Comparison of ENCODE assay signal across 24 cellular contexts in genomic region chr2:193566276-193566675, GRCh38.
"Had no signal": no experiment of that assay in that cellular context is flagged by ENCODE, and none has a peak within 500 bp of the region (broad histone marks: within the 10 kb centered on the region; RNA-seq: fewer than 3 reads in every experiment).

No MANE protein-coding gene starts in this region.

- H3K27me3 ChIP-seq: adrenal gland, breast epithelium, colonic mucosa, esophagus muscularis mucosa, hepatocyte, testis, uterus had no signal

- H3K36me3 Mint-ChIP-seq: activated naive CD4-positive, alpha-beta T cell treated with anti-CD3 and anti-CD28 coated beads, Interleukin-2, amount 50 U/mL, for 72 hours; immature natural killer cell; stimulated activated naive B cell treated with anti-CD40 and anti-IgM and Interleukin-4, amounts not matched to agents 10 μg/mL and 1 μg/mL and 100 μg/mL, for 72 hours had no signal

- H3K36me3 ChIP-seq: adrenal gland, breast epithelium, colonic mucosa, esophagus muscularis mucosa, left ventricle myocardium inferior, uterus had no signal

- H3K9me3 Mint-ChIP-seq: activated naive CD4-positive, alpha-beta T cell treated with anti-CD3 and anti-CD28 coated beads, Interleukin-2, amount 50 U/mL, for 72 hours; activated T-cell treated with anti-CD3 and anti-CD28 coated beads, Interleukin-2, amount 50 U/mL, for 24 hours; stimulated activated naive B cell treated with anti-CD40 and anti-IgM and Interleukin-4, amounts not matched to agents 10 μg/mL and 1 μg/mL and 100 μg/mL, for 72 hours had no signal

- H3K4me2 ChIP-seq: hepatocyte had no signal

- ATAC-seq: activated naive CD4-positive, alpha-beta T cell treated with anti-CD3 and anti-CD28 coated beads, Interleukin-2, amount 50 U/mL, for 72 hours; activated T-helper 17 cell treated with anti-CD3 and anti-CD28 coated beads, Interleukin-2, amount 50 U/mL, for 72 hours; natural killer cell; sciatic nerve; stimulated activated naive B cell treated with anti-CD40 and anti-IgM and Interleukin-4, amounts not matched to agents 10 μg/mL and 1 μg/mL and 100 μg/mL, for 72 hours had no signal

- H3K4me3 Mint-ChIP-seq: activated T-cell treated with anti-CD3 and anti-CD28 coated beads, Interleukin-2, amount 50 U/mL, for 24 hours; activated T-helper 17 cell treated with anti-CD3 and anti-CD28 coated beads, Interleukin-2, amount 50 U/mL, for 72 hours; central memory CD8-positive, alpha-beta T cell; immature natural killer cell; natural killer cell; stimulated activated naive B cell treated with anti-CD40 and anti-IgM and Interleukin-4, amounts not matched to agents 10 μg/mL and 1 μg/mL and 100 μg/mL, for 72 hours had no signal

- H3K4me1 ChIP-seq: adrenal gland, breast epithelium, colonic mucosa, esophagus muscularis mucosa, left ventricle myocardium inferior, testis, uterus had no signal

- H3K27me3 Mint-ChIP-seq: activated T-cell treated with anti-CD3 and anti-CD28 coated beads, Interleukin-2, amount 50 U/mL, for 24 hours; activated T-helper 17 cell treated with anti-CD3 and anti-CD28 coated beads, Interleukin-2, amount 50 U/mL, for 72 hours; central memory CD8-positive, alpha-beta T cell; stimulated activated naive B cell treated with anti-CD40 and anti-IgM and Interleukin-4, amounts not matched to agents 10 μg/mL and 1 μg/mL and 100 μg/mL, for 72 hours had no signal

- H3K9me3 ChIP-seq: breast epithelium, colonic mucosa, esophagus muscularis mucosa, left ventricle myocardium inferior, testis, uterus had no signal

- H3K4me3 ChIP-seq: adrenal gland, breast epithelium, colonic mucosa, esophagus muscularis mucosa, hepatocyte, left ventricle myocardium inferior, testis, uterus had no signal

- H3K27ac Mint-ChIP-seq: activated naive CD4-positive, alpha-beta T cell treated with anti-CD3 and anti-CD28 coated beads, Interleukin-2, amount 50 U/mL, for 72 hours; activated T-cell treated with anti-CD3 and anti-CD28 coated beads, Interleukin-2, amount 50 U/mL, for 24 hours; activated T-helper 17 cell treated with anti-CD3 and anti-CD28 coated beads, Interleukin-2, amount 50 U/mL, for 72 hours; immature natural killer cell; natural killer cell; stimulated activated naive B cell treated with anti-CD40 and anti-IgM and Interleukin-4, amounts not matched to agents 10 μg/mL and 1 μg/mL and 100 μg/mL, for 72 hours had no signal

- H3K4me1 Mint-ChIP-seq: activated T-helper 17 cell treated with anti-CD3 and anti-CD28 coated beads, Interleukin-2, amount 50 U/mL, for 72 hours; central memory CD8-positive, alpha-beta T cell; immature natural killer cell; natural killer cell had no signal

- H3K27ac ChIP-seq: adrenal gland, breast epithelium, colonic mucosa, esophagus muscularis mucosa, hepatocyte, left ventricle myocardium inferior, testis, uterus had no signal

- H2AFZ ChIP-seq: hepatocyte had no signal

- DNase-seq: activated CD4-positive, alpha-beta T cell treated with anti-CD3 and anti-CD28 coated beads for 1 hour; activated CD8-positive, alpha-beta memory T cell treated with anti-CD3 and anti-CD28 coated beads for 24 hours; activated CD8-positive, alpha-beta memory T cell treated with anti-CD3 and anti-CD28 coated beads, Interleukin-2, amount 50 U/mL, for 4 hours; activated T-cell treated with anti-CD3 and anti-CD28 coated beads, Interleukin-2, amount 50 U/mL, for 24 hours; adrenal gland; colonic mucosa; glutamatergic neuron; immature natural killer cell; left ventricle myocardium inferior; midbrain; natural killer cell; small intestine; stimulated activated CD4-positive, alpha-beta T cell treated with anti-CD3 and anti-CD28 coated beads, Interleukin-2, amount 100 ng/mL, for 24 hours; stimulated activated naive B cell treated with anti-CD40 and anti-IgM and Interleukin-4, amounts not matched to agents 10 μg/mL and 1 μg/mL and 100 μg/mL, for 72 hours; testis; trophoblast cell; uterus had no signal
